8 cellular contexts compared by ENCODE assay signal in genomic region chr11:128496684-128497056, GRCh38.
DNase-seq lines count a peak whose midpoint lies in the region; ATAC-seq and TF ChIP-seq lines count a peak whose summit lies in the region.

No MANE protein-coding gene starts in this region.

- 0 out of 2 replicates have a peak, but pooled peaks cover 4% of the 10 kb centered on the region for H3K9me2 ChIP-seq in GM23338 (ENCODE audit: insufficient read depth)

- H3K27ac ChIP-seq in RWPE2 (ENCODE audit: poor library complexity, severe bottlenecking) = peak overlapping the region; percentile 93
- H3K27ac ChIP-seq in heart right ventricle = peak overlapping the region; percentile 32 to 97 (median 78)
- H3K27ac ChIP-seq in subcutaneous abdominal adipose tissue (ENCODE audit: low read depth, low read length) = peak overlapping the region; percentile 59
- H3K27ac ChIP-seq in GM23338 (ENCODE audit: low read depth) = no peak overlapping the region

- peaks cover 98% of the 10 kb centered on the region for H3K4me1 ChIP-seq in RWPE2 (ENCODE audit: insufficient read depth, poor library complexity, severe bottlenecking)
- peaks cover 22 to 100% (median 100%) of the 10 kb centered on the region in 9 donors for H3K4me1 ChIP-seq in heart right ventricle
- peaks cover 22 to 93% (median 67%) of the 10 kb centered on the region in 5 donors for H3K4me1 ChIP-seq in subcutaneous abdominal adipose tissue (ENCODE audit: control insufficient read depth in 5 of 5, insufficient read depth in 5 of 5, low read length in 5 of 5)
- H3K4me1 ChIP-seq in GM23338 (ENCODE audit: insufficient read depth) = peaks cover 28% of the 10 kb centered on the region; the same call in 1 of the 2 replicates

- ATAC-seq in RWPE2 (ENCODE audit: low read depth) (peak; percentile 15; the same call in 2 of the 3 replicates), heart right ventricle (peak in 6 of 8 donors; percentile 15 to 69 (median 28)), GM23338 (no peak), GM18870 (IDR thresholded peaks at IDR 0.05; ENCODE audit: unreplicated experiment) (no peak)

- 3 to 8% methylated on average over 4 of the region's 4 CpGs for WGBS in heart right ventricle, 2 donors

- TF ChIP-seq CTCF in RWPE2 (IDR thresholded peaks at IDR 0.05; ENCODE audit: poor library complexity, severe bottlenecking) = no peak
- TF ChIP-seq CTCF in heart right ventricle (IDR thresholded peaks at IDR 0.05) = no peak
- TF ChIP-seq CTCF in GM23338 (conservative IDR thresholded peaks at IDR 0.05; ENCODE audit: low read depth in 2 of 2) = no peak

- no peak overlapping the region for H3K27ac Mint-ChIP-seq in GM23338

- H3K4me2 ChIP-seq in GM23338 = no peak overlapping the region; the same call in 1 of the 2 replicates

- H3K79me2 ChIP-seq in GM23338 (replicated peaks; ENCODE audit: insufficient read depth) = peaks cover 76% of the 10 kb centered on the region

- no peaks in the 10 kb centered on the region for H3K9me3 ChIP-seq in RWPE2 (ENCODE audit: severe bottlenecking)
- no peaks in the 10 kb centered on the region for H3K9me3 ChIP-seq in heart right ventricle
- H3K9me3 ChIP-seq in subcutaneous abdominal adipose tissue (ENCODE audit: control insufficient read depth in 5 of 5, low read length in 5 of 5) = no peaks in the 10 kb centered on the region

- H3K9ac ChIP-seq in subcutaneous abdominal adipose tissue (ENCODE audit: low read length in 5 of 5) = peak overlapping the region in 1 of 5 donors; percentile 15

- H3K4me1 Mint-ChIP-seq in GM23338 = peaks cover 29% of the 10 kb centered on the region

- H3K4me3 ChIP-seq in RWPE2 (ENCODE audit: severe bottlenecking) (no peak overlapping the region), heart right ventricle (peak overlapping the region in 5 of 10 donors; percentile 6 to 41 (median 26)), subcutaneous abdominal adipose tissue (ENCODE audit: low read depth in 1 of 5, low read length in 5 of 5) (peak overlapping the region in 3 of 5 donors; percentile 4 to 47 (median 26)), GM23338 (no peak overlapping the region)

- no peak overlapping the region for H2AFZ ChIP-seq in GM23338

- no peaks in the 10 kb centered on the region for H3F3A ChIP-seq in GM23338 (replicated peaks; ENCODE audit: low read depth)

- H3K27me3 ChIP-seq in RWPE2 (ENCODE audit: insufficient read depth, poor library complexity, severe bottlenecking) (no peaks in the 10 kb centered on the region), heart right ventricle (no peaks in the 10 kb centered on the region), subcutaneous abdominal adipose tissue (ENCODE audit: control insufficient read depth in 5 of 5, insufficient read depth in 4 of 5, low read length in 5 of 5) (no peaks in the 10 kb centered on the region), GM23338 (ENCODE audit: insufficient read depth) (no peaks in the 10 kb centered on the region)

- intact Hi-C loops in heart right ventricle (cut with DNase I) = no loop called here

- peaks cover 12% of the 10 kb centered on the region; the same call in 1 of the 2 replicates for H4K20me1 ChIP-seq in GM23338 (replicated peaks; ENCODE audit: insufficient read depth)

- no peak overlapping the region for H3K4me3 Mint-ChIP-seq in GM23338

- H3K27me3 Mint-ChIP-seq in GM23338 (ENCODE audit: insufficient read depth, low read depth, poor library complexity) = no peaks in the 10 kb centered on the region

- peaks cover 1% of the 10 kb centered on the region; the same call in 1 of the 3 replicates for H3K36me3 Mint-ChIP-seq in GM23338 (ENCODE audit: low read depth)

- peaks cover under 1% of the 10 kb centered on the region; the same call in 1 of the 3 replicates for H3K9me3 Mint-ChIP-seq in GM23338

- DNase-seq in NCI-H82 (lab: John Stamatoyannopoulos, UW) (peak; percentile 13), NCI-H82 treated with DMSO at 0.1 percent for 48 hours (lab: John Stamatoyannopoulos, UW; ENCODE audit: unreplicated experiment) (no peak), RWPE2 (ENCODE audit: low spot score) (no peak), heart right ventricle (no peak), GM23338 (ENCODE audit: low spot score) (no peak)
- DNase-seq in stimulated activated CD8-positive, alpha-beta memory T cell treated with anti-CD3 and anti-CD28 coated beads, Interleukin-4, amount 100 ng/mL, for 48 hours = no peak

- H3K36me3 ChIP-seq in RWPE2 (ENCODE audit: low read depth) (peaks cover 67% of the 10 kb centered on the region), heart right ventricle (peaks cover 0 to 29% (median 0%) of the 10 kb centered on the region in 9 donors), subcutaneous abdominal adipose tissue (ENCODE audit: control insufficient read depth in 5 of 5, insufficient read depth in 5 of 5, low read length in 5 of 5) (no peaks in the 10 kb centered on the region), GM23338 (ENCODE audit: insufficient read depth) (no peaks in the 10 kb centered on the region)

TF ChIP-seq in GM23338, 12 proteins besides CTCF, POLR2A, EP300 and RAD21 (continues in another document):
- TF ChIP-seq REST (IDR thresholded peaks at IDR 0.05; ENCODE audit: unreplicated experiment) = no peak

Comparison
In these comparisons a context has a peak if more than half of its experiments do, and no peak if none do; other contexts are left out.
1. ATAC-seq: peak in RWPE2 (single experiment) and heart right ventricle (6 of 8); none in GM23338 (single experiment) and GM18870 (single experiment).
2. H3K4me3 ChIP-seq: peak in subcutaneous abdominal adipose tissue (3 of 5); none in RWPE2 (single experiment) and GM23338 (single experiment).